ENCODE assay signal across 23 cellular contexts in the genomic region with DNA sequence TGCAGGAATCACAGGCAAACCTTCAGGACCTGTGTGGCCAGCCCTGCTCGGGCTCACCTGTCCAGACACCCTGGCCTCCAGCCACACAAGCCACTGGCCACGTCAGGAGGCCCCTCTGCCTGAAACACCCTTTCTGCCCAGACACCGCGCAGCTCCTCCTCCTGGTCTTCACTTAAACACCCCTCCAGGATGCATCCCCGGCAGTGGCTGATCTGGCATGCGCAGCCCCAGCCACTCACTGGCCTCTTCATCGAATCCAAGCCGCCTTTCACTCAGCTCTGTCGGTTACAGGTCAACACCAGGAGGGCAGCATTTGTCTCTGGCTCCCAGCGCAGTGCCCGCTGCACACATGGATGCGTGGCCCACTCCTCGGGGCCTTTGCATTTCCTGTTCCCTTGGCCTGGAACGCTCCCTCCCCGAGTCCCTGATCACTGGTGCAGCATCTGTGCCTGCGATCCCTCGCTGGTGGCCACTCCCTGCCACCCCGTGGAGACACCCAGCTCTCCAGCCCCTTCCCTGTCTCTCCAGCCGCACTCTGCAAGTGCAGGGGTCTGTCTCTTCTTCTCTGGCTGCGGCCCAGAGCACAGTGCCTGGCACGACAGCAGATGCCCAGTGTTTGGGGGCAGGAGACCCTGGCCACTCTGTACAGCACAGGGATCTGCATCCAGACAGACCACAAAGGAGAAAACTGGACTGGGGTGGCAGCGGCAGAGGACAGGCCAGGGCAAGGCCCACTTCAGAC. TPM values are rescaled to one million over a fixed set of nuclear protein-coding genes. Genes with fewer than 3 reads are reported as not detected.
DNase-seq lines count a peak whose midpoint lies in the region; ATAC-seq, FAIRE-seq and TF ChIP-seq lines count a peak whose summit lies in the region.
"Had no signal": no experiment of that assay in that cellular context is flagged by ENCODE, and none has a peak within 500 bp of the region (broad histone marks: within the 10 kb centered on the region; RNA-seq: fewer than 3 reads in every experiment).

No MANE protein-coding gene starts in this region.

- H3K9me3 ChIP-seq in kidney (ENCODE audit: control insufficient read depth in 1 of 2, low read length in 2 of 2) (no peaks in the 10 kb centered on the region), neuronal stem cell (replicated peaks in 1 of 2; ENCODE audit: control insufficient read depth in 2 of 2, insufficient read depth in 1 of 2, low read depth in 1 of 2, low read length in 2 of 2) (no peaks in the 10 kb centered on the region), tibial nerve (no peaks in the 10 kb centered on the region)
- H3K9me3 ChIP-seq: BLaER1 treated with 17β-estradiol and CSF1 and Interleukin-3, amounts not matched to agents 10 nM and 100 nM; SJCRH30 had no signal

- no peak overlapping the region for H4K91ac ChIP-seq in neuronal stem cell (ENCODE audit: low read depth, low read length, poor library complexity)

- H2BK5ac ChIP-seq in neuronal stem cell (ENCODE audit: low read length), result peak overlapping the region; percentile 48

- no peak overlapping the region for H3K14ac ChIP-seq in neuronal stem cell (ENCODE audit: low read length)

- ATAC-seq in left ventricle myocardium superior, result no peak
- ATAC-seq: K562, PC-3 had no signal

- H3K4me1 ChIP-seq in kidney (ENCODE audit: control insufficient read depth in 1 of 2, insufficient read depth in 1 of 2, low read depth in 1 of 2, low read length in 2 of 2) (no peaks in the 10 kb centered on the region), neuronal stem cell (ENCODE audit: control insufficient read depth in 2 of 2, insufficient read depth in 1 of 2, low read depth in 1 of 2, low read length in 2 of 2) (peaks cover 0 to 11% of the 10 kb centered on the region in 2 donors), tibial nerve (no peaks in the 10 kb centered on the region)

- no peak for TF ChIP-seq POLR2A in tibial nerve (IDR thresholded peaks at IDR 0.05)

- no peak overlapping the region for H3K4me2 ChIP-seq in neuronal stem cell (ENCODE audit: insufficient read depth, low read length, poor library complexity, severe bottlenecking)
- H3K4me2 ChIP-seq: BLaER1 treated with 17β-estradiol and CSF1 and Interleukin-3, amounts not matched to agents 10 nM and 100 nM had no signal

- H3K18ac ChIP-seq in neuronal stem cell (ENCODE audit: low read length), result no peak overlapping the region

- peak overlapping the region; percentile 10 for H2BK12ac ChIP-seq in neuronal stem cell (ENCODE audit: low read length)

- H3K79me1 ChIP-seq in neuronal stem cell (ENCODE audit: low read depth, low read length), result no peaks in the 10 kb centered on the region

- no peak overlapping the region for H3K4me3 ChIP-seq in kidney (ENCODE audit: low read length in 2 of 2)
- H3K4me3 ChIP-seq in neuronal stem cell (ENCODE audit: low read length in 2 of 2), result no peak overlapping the region
- H3K4me3 ChIP-seq in tibial nerve, result no peak overlapping the region
- H3K4me3 ChIP-seq: BLaER1 treated with 17β-estradiol and CSF1 and Interleukin-3, amounts not matched to agents 10 nM and 100 nM; K562; SJCRH30 had no signal

- peak; percentile 22 for DNase-seq in left ventricle myocardium superior
- DNase-seq in cardiac septum (ENCODE audit: low spot score), result no peak
- peak; percentile 61 for DNase-seq in kidney
- no peak for DNase-seq in neuronal stem cell (ENCODE audit: low spot score)
- no peak for DNase-seq in tibial nerve (ENCODE audit: low spot score in 2 of 2)
- no peak for DNase-seq in superior temporal gyrus (ENCODE audit: extremely low spot score)
- DNase-seq in frontal cortex (ENCODE audit: low spot score in 2 of 2), result no peak
- DNase-seq: AML-193; CD4-positive, alpha-beta T cell; COR-L47; DMS53; NCI-H2029; NCI-H446 treated with DMSO at 0.1 percent for 48 hours; NCI-H526; NCI-H82; NK-92 treated with Interleukin-12 subunit alpha and Interleukin-12 subunit beta, amount 100 ng/mL, for 24 hours; PC-3; SJCRH30 had no signal

- peak overlapping the region; percentile 61 for H3K23ac ChIP-seq in neuronal stem cell (ENCODE audit: low read depth, low read length, poor library complexity)

- H3K9ac ChIP-seq in kidney (ENCODE audit: low read length in 2 of 2) (no peak overlapping the region), neuronal stem cell (ENCODE audit: low read depth, low read length, poor library complexity) (no peak overlapping the region)

- TF ChIP-seq CTCF in kidney (IDR thresholded peaks at IDR 0.05; ENCODE audit: borderline replicate concordance, extremely low read depth, insufficient read depth) (no peak), tibial nerve (IDR thresholded peaks at IDR 0.05) (no peak)

- H2AK5ac ChIP-seq in neuronal stem cell (ENCODE audit: low read depth, low read length), result peak overlapping the region; percentile 31

- no peak overlapping the region for H2AFZ ChIP-seq in neuronal stem cell (ENCODE audit: low read length)

- H3K27me3 ChIP-seq in neuronal stem cell (ENCODE audit: control insufficient read depth in 3 of 3, insufficient read depth in 3 of 3, low read depth in 1 of 3, low read length in 3 of 3) (no peaks in the 10 kb centered on the region), tibial nerve (no peaks in the 10 kb centered on the region)
- H3K27me3 ChIP-seq: BLaER1 treated with 17β-estradiol and CSF1 and Interleukin-3, amounts not matched to agents 10 nM and 100 nM; SJCRH30 had no signal

- FAIRE-seq in kidney (lab: Jason Lieb, UNC) (no peak), frontal cortex (lab: Jason Lieb, UNC) (no peak)
- FAIRE-seq: A204.1, GM18507, K562 had no signal

- TF ChIP-seq EP300 in tibial nerve (IDR thresholded peaks at IDR 0.05), result no peak

- H4K8ac ChIP-seq in neuronal stem cell (ENCODE audit: low read depth, low read length), result no peak overlapping the region

- no peak overlapping the region for H2BK15ac ChIP-seq in neuronal stem cell (ENCODE audit: low read length)

- H3K27ac ChIP-seq in kidney (ENCODE audit: low read depth in 2 of 2, low read length in 2 of 2) (no peak overlapping the region), neuronal stem cell (replicated peaks; ENCODE audit: low read length) (no peak overlapping the region), tibial nerve (no peak overlapping the region)
- H3K27ac ChIP-seq: BLaER1 treated with 17β-estradiol and CSF1 and Interleukin-3, amounts not matched to agents 10 nM and 100 nM had no signal

- WGBS in neuronal stem cell (ENCODE audit: extremely low coverage in 2 of 2, insufficient read length in 2 of 2, insufficient replicate concordance in 1 of 2), 2 donors, result no CpG with 5 or more reads among the region's 22 CpGs
- WGBS in tibial nerve, 2 donors, result 92 to 94% methylated on average over 22 of the region's 22 CpGs

- peaks cover 26 to 41% of the 10 kb centered on the region in 2 donors for H3K36me3 ChIP-seq in kidney (ENCODE audit: control insufficient read depth in 1 of 2, insufficient read depth in 2 of 2, low read length in 2 of 2)
- peaks cover 29 to 87% of the 10 kb centered on the region in 2 donors for H3K36me3 ChIP-seq in neuronal stem cell (replicated peaks in 1 of 2; ENCODE audit: control insufficient read depth in 2 of 2, insufficient read depth in 2 of 2, low read length in 2 of 2)
- peaks cover 0 to 100% (median 47%) of the 10 kb centered on the region in 3 donors for H3K36me3 ChIP-seq in tibial nerve

- H2BK120ac ChIP-seq in neuronal stem cell (ENCODE audit: low read depth, low read length), result no peak overlapping the region

- no peak overlapping the region for H3K4ac ChIP-seq in neuronal stem cell (ENCODE audit: low read length)

- intact Hi-C loops in left ventricle myocardium superior (cut with micrococcal nuclease) (no loop called here), cardiac septum (cut with DNase I) (no loop called here), kidney (cut with DNase I) (no loop called here)

RNA-seq across cellular contexts. Expression of a gene that starts 9.4 kb away (rescaled TPM):
- 48.6 TPM for total RNA-seq in left ventricle myocardium superior
- 44.3 TPM for total RNA-seq in cardiac septum
- 37.1 TPM for total RNA-seq in kidney
- 72.4 TPM for polyA plus RNA-seq in kidney (ENCODE audit: insufficient read depth, low read depth, low replicate concordance)
- polyA plus RNA-seq in neuronal stem cell (2013, experiment 1 of 2), result 13.4 TPM
- 13.2 TPM for polyA plus RNA-seq in neuronal stem cell (2013, experiment 2 of 2)
- total RNA-seq in tibial nerve, result 10 to 100 TPM; 26.7 to 39.8 (median 34.7) TPM
- 23.6 TPM for total RNA-seq in frontal cortex

RNA-seq across cellular contexts. Expression of a gene that starts 15.7 kb away (rescaled TPM):
- total RNA-seq in left ventricle myocardium superior (12.5 TPM), cardiac septum (14.3 TPM), kidney (18.4 TPM), tibial nerve (10 to 100 TPM; 11.1 to 17.1 (median 12.9) TPM), frontal cortex (15.1 TPM)
- 19.6 TPM for polyA plus RNA-seq in kidney (ENCODE audit: insufficient read depth, low read depth, low replicate concordance)
- 24.6 TPM for polyA plus RNA-seq in neuronal stem cell (2013, experiment 1 of 2)
- polyA plus RNA-seq in neuronal stem cell (2013, experiment 2 of 2), result 25.7 TPM

RNA-seq across cellular contexts. Expression of a gene that starts 18.1 kb away (rescaled TPM):
- total RNA-seq in left ventricle myocardium superior (0.05 TPM), cardiac septum (0.30 TPM), kidney (0.54 TPM), tibial nerve (under 1 TPM in 1 of 4 donors, not detected in 3; 0.30 TPM), frontal cortex (0.41 TPM)
- polyA plus RNA-seq in kidney (ENCODE audit: insufficient read depth, low read depth, low replicate concordance), result not detected
- 0.18 TPM for polyA plus RNA-seq in neuronal stem cell (2013, experiment 1 of 2)
- polyA plus RNA-seq in neuronal stem cell (2013, experiment 2 of 2), result 0.19 TPM
- total RNA-seq: CD4-positive, alpha-beta T cell had no signal
- polyA plus RNA-seq: AG04450 had no signal

RNA-seq across cellular contexts. Expression of a gene that starts 22.9 kb away (rescaled TPM):
- total RNA-seq in left ventricle myocardium superior (11.6 TPM), cardiac septum (9.3 TPM), kidney (10.9 TPM), tibial nerve (10 to 100 TPM; 25.3 to 63.3 (median 42.8) TPM), frontal cortex (5.3 TPM)
- 2.8 TPM for polyA plus RNA-seq in kidney (ENCODE audit: insufficient read depth, low read depth, low replicate concordance)
- polyA plus RNA-seq in neuronal stem cell (2013, experiment 1 of 2), result 10.3 TPM
- 10.0 TPM for polyA plus RNA-seq in neuronal stem cell (2013, experiment 2 of 2)
- total RNA-seq: SJCRH30 had no signal

Comparison
In these comparisons a context has a peak if more than half of its experiments do, and no peak if none do; other contexts are left out.
1. DNase-seq: peak in left ventricle myocardium superior (single experiment) and kidney (single experiment); none in cardiac septum (single experiment), neuronal stem cell (single experiment), tibial nerve (0 of 2), superior temporal gyrus (single experiment) and frontal cortex (0 of 2).